ENCODE assay signal across 30 cellular contexts in genomic region chr6:104607501-104607900, GRCh38.
"Had no signal": no experiment of that assay in that cellular context is flagged by ENCODE, and none has a peak within 500 bp of the region (broad histone marks: within the 10 kb centered on the region; RNA-seq: fewer than 3 reads in every experiment).

No MANE protein-coding gene starts in this region.

- H3K27me3 Mint-ChIP-seq: stimulated activated naive B cell treated with anti-CD40 and anti-IgM and Interleukin-4, amounts not matched to agents 10 μg/mL and 1 μg/mL and 100 μg/mL, for 72 hours had no signal

- ATAC-seq: heart right ventricle; naive thymus-derived CD8-positive, alpha-beta T cell; psoas muscle; stimulated activated naive B cell treated with anti-CD40 and anti-IgM and Interleukin-4, amounts not matched to agents 10 μg/mL and 1 μg/mL and 100 μg/mL, for 72 hours had no signal

- H3K4me3 ChIP-seq: esophagus squamous epithelium, heart right ventricle, neural progenitor cell, psoas muscle, right atrium auricular region, SJSA1, smooth muscle cell, testis, transverse colon had no signal

- H3K36me3 Mint-ChIP-seq: activated CD4-positive, alpha-beta memory T cell treated with anti-CD3 and anti-CD28 coated beads for 36 hours; naive thymus-derived CD8-positive, alpha-beta T cell; neural progenitor cell; stimulated activated naive B cell treated with anti-CD40 and anti-IgM and Interleukin-4, amounts not matched to agents 10 μg/mL and 1 μg/mL and 100 μg/mL, for 72 hours had no signal

- H2AFZ ChIP-seq: neural progenitor cell, parathyroid adenoma had no signal

- H3K27ac Mint-ChIP-seq: activated CD4-positive, alpha-beta memory T cell treated with anti-CD3 and anti-CD28 coated beads for 36 hours; naive thymus-derived CD8-positive, alpha-beta T cell; neural progenitor cell; stimulated activated naive B cell treated with anti-CD40 and anti-IgM and Interleukin-4, amounts not matched to agents 10 μg/mL and 1 μg/mL and 100 μg/mL, for 72 hours had no signal

- H3K4me1 Mint-ChIP-seq: naive thymus-derived CD8-positive, alpha-beta T cell had no signal

- H3K27ac ChIP-seq: epithelial cell of prostate, esophagus squamous epithelium, heart right ventricle, neural progenitor cell, parathyroid adenoma, psoas muscle, right atrium auricular region, SJSA1, testis, transverse colon, VCaP had no signal

- H3K79me2 ChIP-seq: parathyroid adenoma had no signal

- H3K4me1 ChIP-seq: esophagus squamous epithelium, parathyroid adenoma, psoas muscle, right atrium auricular region, SJSA1, testis had no signal

- H3K4me2 ChIP-seq: neural progenitor cell, smooth muscle cell had no signal

- H3K9me3 ChIP-seq: esophagus squamous epithelium, heart right ventricle, psoas muscle, right atrium auricular region, testis, transverse colon had no signal

- H3K36me3 ChIP-seq: esophagus squamous epithelium, heart right ventricle, neural progenitor cell, right atrium auricular region, SJSA1, transverse colon had no signal

- H3K9me3 Mint-ChIP-seq: activated CD4-positive, alpha-beta memory T cell treated with anti-CD3 and anti-CD28 coated beads for 36 hours; activated T-helper 1 cell treated with anti-CD3 and anti-CD28 coated beads, Interleukin-12 subunit alpha, Interleukin-12 subunit beta, Interleukin-2, Interleukin-4 antibody, amounts not matched to agents 30 ng/mL and 10 ng/mL and 1 ng/mL, durations not matched to agents 14 hours and 24 hours and 36 hours; naive thymus-derived CD8-positive, alpha-beta T cell; stimulated activated naive B cell treated with anti-CD40 and anti-IgM and Interleukin-4, amounts not matched to agents 10 μg/mL and 1 μg/mL and 100 μg/mL, for 72 hours had no signal

- H3K27me3 ChIP-seq: esophagus squamous epithelium, heart right ventricle, neural progenitor cell, right atrium auricular region, SJSA1, testis, transverse colon had no signal

- FAIRE-seq: colon, islet of Langerhans had no signal

- H3K4me3 Mint-ChIP-seq: activated CD4-positive, alpha-beta memory T cell treated with anti-CD3 and anti-CD28 coated beads for 36 hours; activated T-helper 1 cell treated with anti-CD3 and anti-CD28 coated beads, Interleukin-12 subunit alpha, Interleukin-12 subunit beta, Interleukin-2, Interleukin-4 antibody, amounts not matched to agents 30 ng/mL and 10 ng/mL and 1 ng/mL, durations not matched to agents 14 hours and 24 hours and 36 hours; naive thymus-derived CD8-positive, alpha-beta T cell; neural progenitor cell; stimulated activated naive B cell treated with anti-CD40 and anti-IgM and Interleukin-4, amounts not matched to agents 10 μg/mL and 1 μg/mL and 100 μg/mL, for 72 hours had no signal

- DNase-seq: activated CD4-positive, alpha-beta memory T cell treated with anti-CD3 and anti-CD28 coated beads for 36 hours; activated CD4-positive, alpha-beta T cell treated with anti-CD3 and anti-CD28 coated beads for 48 hours; activated gamma-delta T cell; activated naive CD4-positive, alpha-beta T cell treated with anti-CD3 and anti-CD28 coated beads, Interleukin-2, amount 50 U/mL, for 16 hours; anterior cingulate cortex; dermis blood vessel endothelial cell; effector CD4-positive, alpha-beta T cell; esophagus squamous epithelium; foreskin melanocyte; heart right ventricle; midbrain; naive thymus-derived CD8-positive, alpha-beta T cell; occipital lobe; psoas muscle; stimulated activated CD4-positive, alpha-beta T cell treated with anti-CD3 and anti-CD28 coated beads, Interleukin-1b, Interleukin-23, amount 100 ng/mL, for 48 hours; stimulated activated CD4-positive, alpha-beta T cell treated with anti-CD3 and anti-CD28 coated beads, Interleukin-4, amount 100 ng/mL, for 4 hours; stimulated activated CD8-positive, alpha-beta memory T cell treated with anti-CD3 and anti-CD28 coated beads, Interleukin-4, amount 100 ng/mL, for 48 hours; stimulated activated naive B cell treated with anti-CD40 and anti-IgM and Interleukin-4, amounts not matched to agents 10 μg/mL and 1 μg/mL and 100 μg/mL, for 72 hours; testis; transverse colon had no signal
